In genomic region chr9:130949188-130950038, GRCh38 we compare ENCODE assay signal across 20 cellular contexts. TPM values are rescaled to one million over a fixed set of nuclear protein-coding genes. Genes with fewer than 3 reads are reported as not detected.
DNase-seq lines count a peak whose midpoint lies in the region; ATAC-seq, FAIRE-seq and TF ChIP-seq lines count a peak whose summit lies in the region.
"Had no signal": no experiment of that assay in that cellular context is flagged by ENCODE, and none has a peak within 500 bp of the region (broad histone marks: within the 10 kb centered on the region; RNA-seq: fewer than 3 reads in every experiment).

No MANE protein-coding gene starts in this region.

- H3K4me1 Mint-ChIP-seq in stimulated activated effector memory CD8-positive, alpha-beta T cell treated with anti-CD3 and anti-CD28 coated beads, Interleukin-12 subunit alpha, Interleukin-12 subunit beta, amount 100 ng/mL, for 72 hours, result peaks cover 5% of the 10 kb centered on the region

- no peak overlapping the region for H3K27ac Mint-ChIP-seq in stimulated activated effector memory CD8-positive, alpha-beta T cell treated with anti-CD3 and anti-CD28 coated beads, Interleukin-12 subunit alpha, Interleukin-12 subunit beta, amount 100 ng/mL, for 72 hours
- H3K27ac Mint-ChIP-seq: CD4-positive, CD25-positive, alpha-beta regulatory T cell; H9; HFFc6 had no signal

- in situ Hi-C loops in mammary epithelial cell (cut with MboI; ENCODE audit: low sequenced_read_pairs in 2 of 2), result no loop called here

- no peak overlapping the region for H3K9ac ChIP-seq in mammary epithelial cell (ENCODE audit: insufficient read depth, low read length)
- H3K9ac ChIP-seq: BLaER1 treated with 17β-estradiol and CSF1 and Interleukin-3, amounts not matched to agents 10 nM and 100 nM had no signal

- H3K9me3 Mint-ChIP-seq in stimulated activated effector memory CD8-positive, alpha-beta T cell treated with anti-CD3 and anti-CD28 coated beads, Interleukin-12 subunit alpha, Interleukin-12 subunit beta, amount 100 ng/mL, for 72 hours, result peaks cover 4% of the 10 kb centered on the region

- no TSS peak for BruUV-seq in mammary epithelial cell (replicated peaks; lab: Mats Ljungman, UMichigan)

- peaks cover 4% of the 10 kb centered on the region for H3K9me3 ChIP-seq in mammary epithelial cell (replicated peaks; ENCODE audit: insufficient read depth, low read length)
- H3K9me3 ChIP-seq in breast epithelium, result no peaks in the 10 kb centered on the region
- H3K9me3 ChIP-seq in mucosa of descending colon, result peaks cover 6% of the 10 kb centered on the region
- no peaks in the 10 kb centered on the region for H3K9me3 ChIP-seq in small intestine (ENCODE audit: control insufficient read depth, low read depth)

- no peaks in the 10 kb centered on the region for H3K36me3 Mint-ChIP-seq in stimulated activated effector memory CD8-positive, alpha-beta T cell treated with anti-CD3 and anti-CD28 coated beads, Interleukin-12 subunit alpha, Interleukin-12 subunit beta, amount 100 ng/mL, for 72 hours
- H3K36me3 Mint-ChIP-seq: CD4-positive, CD25-positive, alpha-beta regulatory T cell had no signal

- H3K27ac ChIP-seq in mammary epithelial cell (ENCODE audit: insufficient read depth, low read depth, low read length) (no peak overlapping the region), breast epithelium (no peak overlapping the region), small intestine (ENCODE audit: low read depth in 1 of 2, low read length in 1 of 2) (no peak overlapping the region)
- H3K27ac ChIP-seq: BLaER1 treated with 17β-estradiol and CSF1 and Interleukin-3, amounts not matched to agents 10 nM and 100 nM had no signal

- TF ChIP-seq CTCF in mammary epithelial cell (conservative IDR thresholded peaks at IDR 0.05 in 1 of 2, IDR thresholded peaks at IDR 0.05 in 1 of 2; ENCODE audit: extremely low read depth in 1 of 2, insufficient read depth in 1 of 2, low read depth in 1 of 2, low read length in 2 of 2) (no peak), breast epithelium (IDR thresholded peaks at IDR 0.05) (no peak), epithelial cell of esophagus (IDR thresholded peaks at IDR 0.05; ENCODE audit: insufficient read depth, low read depth, low read length, missing control alignments) (no peak), mucosa of descending colon (IDR thresholded peaks at IDR 0.05) (no peak)

- H3K4me1 ChIP-seq in mammary epithelial cell (ENCODE audit: insufficient read depth, low read length) (peaks cover 27% of the 10 kb centered on the region), breast epithelium (no peaks in the 10 kb centered on the region), mucosa of descending colon (ENCODE audit: low read depth) (peaks cover 18% of the 10 kb centered on the region), small intestine (ENCODE audit: control insufficient read depth in 2 of 2, insufficient read depth in 1 of 2, low read depth in 1 of 2, low read length in 1 of 2) (peaks cover 0 to 2% of the 10 kb centered on the region in 2 donors)

- H3K4me2 ChIP-seq in mammary epithelial cell (ENCODE audit: insufficient read depth, low read depth, low read length), result no peak overlapping the region
- H3K4me2 ChIP-seq: BLaER1 treated with 17β-estradiol and CSF1 and Interleukin-3, amounts not matched to agents 10 nM and 100 nM had no signal

- DNase-seq in mammary epithelial cell (peak; percentile 46), breast epithelium (ENCODE audit: low spot score in 2 of 2) (no peak), epithelial cell of esophagus (ENCODE audit: low read depth) (peak; percentile 30), mucosa of descending colon (no peak), small intestine (peak; percentile 58), KG1 (lab: John Stamatoyannopoulos, UW) (no peak), NCI-H2029 (lab: John Stamatoyannopoulos, UW) (no peak)
- no peak for DNase-seq in stimulated activated effector memory CD8-positive, alpha-beta T cell treated with anti-CD3 and anti-CD28 coated beads, Interleukin-12 subunit alpha, Interleukin-12 subunit beta, amount 100 ng/mL, for 72 hours (ENCODE audit: low spot score in 2 of 2)
- DNase-seq: 8988T; ACHN; CD4-positive, CD25-positive, alpha-beta regulatory T cell; DMS79; GOT3; H9; HFFc6; IMR-90 had no signal

- dilution Hi-C loops in mammary epithelial cell (cut with HindIII; ENCODE audit: low sequenced_read_pairs), result no loop called here

- no peaks in the 10 kb centered on the region for H3K36me3 ChIP-seq in mammary epithelial cell (ENCODE audit: insufficient read depth, low read length)
- H3K36me3 ChIP-seq in breast epithelium, result no peaks in the 10 kb centered on the region
- H3K36me3 ChIP-seq in mucosa of descending colon (ENCODE audit: low read depth), result no peaks in the 10 kb centered on the region
- no peaks in the 10 kb centered on the region for H3K36me3 ChIP-seq in small intestine (ENCODE audit: control insufficient read depth in 2 of 2, insufficient read depth in 2 of 2, low read length in 2 of 2)
- H3K36me3 ChIP-seq: BLaER1 treated with 17β-estradiol and CSF1 and Interleukin-3, amounts not matched to agents 10 nM and 100 nM had no signal

- WGBS in mammary epithelial cell (ENCODE audit: low coverage, missing lambda C conversion rate), result 94% methylated on average over 4 of the region's 8 CpGs
- WGBS in small intestine, 3 donors, result 50 to 75% (median 62%) methylated on average over 8 of the region's 8 CpGs

- no peak for FAIRE-seq in small intestine (lab: Jason Lieb, UNC)
- FAIRE-seq: GM12878, GM18507 had no signal

- no peak for TF ChIP-seq POLR2A in breast epithelium (IDR thresholded peaks at IDR 0.05)

- H2AFZ ChIP-seq in mammary epithelial cell (ENCODE audit: low read depth, low read length), result no peak overlapping the region

- CTCF ChIA-PET in mammary epithelial cell (lab: Charles Lee; ENCODE audit: low non-redundant PET), result no interaction called here

- H3K4me3 Mint-ChIP-seq in stimulated activated effector memory CD8-positive, alpha-beta T cell treated with anti-CD3 and anti-CD28 coated beads, Interleukin-12 subunit alpha, Interleukin-12 subunit beta, amount 100 ng/mL, for 72 hours, result no peak overlapping the region
- H3K4me3 Mint-ChIP-seq: H9, HFFc6 had no signal

- ATAC-seq in mucosa of descending colon, result peak; percentile 27
- ATAC-seq in stimulated activated effector memory CD8-positive, alpha-beta T cell treated with anti-CD3 and anti-CD28 coated beads, Interleukin-12 subunit alpha, Interleukin-12 subunit beta, amount 100 ng/mL, for 72 hours, result no peak
- ATAC-seq: GM12878 had no signal

- no peaks in the 10 kb centered on the region for H4K20me1 ChIP-seq in mammary epithelial cell (ENCODE audit: insufficient read depth, low read length)
- H4K20me1 ChIP-seq: BLaER1 treated with 17β-estradiol and CSF1 and Interleukin-3, amounts not matched to agents 10 nM and 100 nM had no signal

- no peaks in the 10 kb centered on the region for H3K79me2 ChIP-seq in mammary epithelial cell (ENCODE audit: insufficient read depth, low read length)

- H3K4me3 ChIP-seq in mammary epithelial cell (replicated peaks in 1 of 3; ENCODE audit: insufficient read depth in 1 of 3, low read depth in 2 of 3, low read length in 3 of 3) (no peak overlapping the region), breast epithelium (no peak overlapping the region), epithelial cell of esophagus (ENCODE audit: low read length) (no peak overlapping the region), mucosa of descending colon (no peak overlapping the region), small intestine (ENCODE audit: low read depth in 1 of 2, low read length in 2 of 2) (no peak overlapping the region)
- H3K4me3 ChIP-seq: BLaER1 treated with 17β-estradiol and CSF1 and Interleukin-3, amounts not matched to agents 10 nM and 100 nM; GM12878 had no signal

- H3K27me3 ChIP-seq in mammary epithelial cell (ENCODE audit: insufficient read depth, low read length) (no peaks in the 10 kb centered on the region), breast epithelium (peaks cover 0 to 11% of the 10 kb centered on the region in 2 donors), small intestine (ENCODE audit: control insufficient read depth in 2 of 2, insufficient read depth in 2 of 2, low read length in 2 of 2) (peaks cover 0 to 12% of the 10 kb centered on the region in 2 donors)
- H3K27me3 ChIP-seq: BLaER1 treated with 17β-estradiol and CSF1 and Interleukin-3, amounts not matched to agents 10 nM and 100 nM had no signal

- intact Hi-C loops in mammary epithelial cell (cut with micrococcal nuclease), result no loop called here
- intact Hi-C loops in breast epithelium (cut with DNase I; ENCODE audit: low total_unique reads), result no loop called here
- intact Hi-C loops in mucosa of descending colon (cut with DNase I, micrococcal nuclease), result no loop called here

RNA-seq across cellular contexts. Expression of gene FIBCD1, which starts 10.4 kb away (rescaled TPM):
- total RNA-seq in mammary epithelial cell (1 to 10 TPM in 1 of 2 donors, under 1 TPM in 1; 0.67 to 3.3 TPM), breast epithelium (under 1 TPM in 2 of 3 donors, not detected in 1; 0.16 to 0.44 TPM), mucosa of descending colon (10 to 100 TPM in 1 of 3 donors, 1 to 10 TPM in 2; 2.6 to 10.7 (median 7.3) TPM)
- polyA plus RNA-seq in mammary epithelial cell (1.8 TPM), small intestine (1 to 10 TPM in 1 of 3 donors, not detected in 2; 1.5 TPM)
- not detected for polyA minus RNA-seq in mammary epithelial cell
- total RNA-seq: CD4-positive, CD25-positive, alpha-beta regulatory T cell had no signal
- polyA plus RNA-seq: CD4-positive, CD25-positive, alpha-beta regulatory T cell had no signal

RNA-seq across cellular contexts. Expression of gene QRFP, which starts 52.8 kb away (rescaled TPM):
- total RNA-seq in mammary epithelial cell (not detected), breast epithelium (not detected), mucosa of descending colon (under 1 TPM in 2 of 3 donors, not detected in 1; 0.24 to 0.87 TPM)
- polyA plus RNA-seq in mammary epithelial cell (not detected), small intestine (under 1 TPM in 1 of 3 donors, not detected in 2; 0.12 TPM)
- not detected for polyA minus RNA-seq in mammary epithelial cell
- total RNA-seq: CD4-positive, CD25-positive, alpha-beta regulatory T cell; G401; GM12878; H9; HFFc6; IMR-90 had no signal
- polyA plus RNA-seq: CD4-positive, CD25-positive, alpha-beta regulatory T cell; GM12878; IMR-90 had no signal

RNA-seq across cellular contexts. Expression of gene LAMC3, which starts 59.6 kb away (rescaled TPM):
- not detected for total RNA-seq in mammary epithelial cell
- 0.01 TPM for polyA plus RNA-seq in mammary epithelial cell
- polyA minus RNA-seq in mammary epithelial cell, result not detected
- 1 to 10 TPM; 2.1 to 8.5 (median 7.8) TPM for total RNA-seq in breast epithelium
- under 1 TPM; 0.58 to 0.73 (median 0.69) TPM for total RNA-seq in mucosa of descending colon
- polyA plus RNA-seq in small intestine, result under 1 TPM in 1 of 3 donors, not detected in 2; 0.25 TPM
- total RNA-seq: HFFc6, IMR-90 had no signal
- polyA plus RNA-seq: GM12878, IMR-90 had no signal

Comparison
In these comparisons a context has a peak if more than half of its experiments do, and no peak if none do; other contexts are left out.
1. DNase-seq: peak in mammary epithelial cell (single experiment), epithelial cell of esophagus (single experiment) and small intestine (single experiment); none in breast epithelium (0 of 2), mucosa of descending colon (0 of 3), stimulated activated effector memory CD8-positive, alpha-beta T cell treated with anti-CD3 and anti-CD28 coated beads, Interleukin-12 subunit alpha, Interleukin-12 subunit beta, amount 100 ng/mL, for 72 hours (0 of 2), KG1 (single experiment) and NCI-H2029 (single experiment).